ENCODE assay signal across 16 cellular contexts in the genomic region with DNA sequence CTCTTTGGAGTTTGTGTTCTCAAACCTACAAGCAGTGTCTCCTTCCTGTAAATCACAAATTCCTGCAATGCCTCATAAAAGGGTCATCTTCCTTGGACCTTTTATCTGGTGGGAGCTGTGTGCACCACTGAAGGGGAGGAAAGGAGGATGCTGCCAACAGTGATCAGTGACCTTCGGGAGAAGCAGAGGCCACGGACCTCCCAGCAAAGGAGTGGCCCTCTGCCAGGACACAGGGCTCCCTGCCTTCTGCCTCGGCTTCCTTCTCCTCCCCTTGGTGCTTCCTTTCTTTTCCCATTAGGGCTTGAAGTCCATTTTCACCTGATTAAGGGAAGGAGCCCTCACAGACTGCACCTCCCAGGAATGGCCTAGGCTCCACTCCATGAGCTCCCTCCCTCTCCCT.
A peak's percentile ranks its signal among the peaks of the same experiment; 100 is the strongest.
DNase-seq lines count a peak whose midpoint lies in the region; ATAC-seq, FAIRE-seq and TF ChIP-seq lines count a peak whose summit lies in the region.
"Had no signal": no experiment of that assay in that cellular context is flagged by ENCODE, and none has a peak within 500 bp of the region (broad histone marks: within the 10 kb centered on the region; RNA-seq: fewer than 3 reads in every experiment).

No MANE protein-coding gene starts in this region.

- H2AFZ ChIP-seq in endothelial cell of umbilical vein (ENCODE audit: low read depth, low read length), result peak overlapping the region; percentile 31

- no peak for ATAC-seq in GM21786 (IDR thresholded peaks at IDR 0.05; ENCODE audit: unreplicated experiment)
- ATAC-seq in GM19455 (IDR thresholded peaks at IDR 0.05; ENCODE audit: unreplicated experiment), result no peak
- ATAC-seq: activated CD4-positive, alpha-beta T cell treated with anti-CD3 and anti-CD28 coated beads for 36 hours; activated naive CD8-positive, alpha-beta T cell treated with anti-CD3 and anti-CD28 coated beads, Interleukin-2, amount 50 U/mL, for 24 hours; lower lobe of right lung had no signal

- DNase-seq in LoVo (ENCODE audit: low spot score) (peak; percentile 34), endothelial cell of umbilical vein (ENCODE audit: low read depth, low spot score) (no peak), stomach (no peak), NCI-H69 (lab: John Stamatoyannopoulos, UW) (no peak)
- DNase-seq: activated CD4-positive, alpha-beta T cell treated with anti-CD3 and anti-CD28 coated beads for 36 hours; activated gamma-delta T cell; activated naive CD8-positive, alpha-beta T cell treated with anti-CD3 and anti-CD28 coated beads, Interleukin-2, amount 50 U/mL, for 24 hours; C1 segment of cervical spinal cord; lower lobe of right lung; NCI-H1436 treated with DMSO at 0.1 percent for 48 hours; NCI-H446; NCI-H82; tibial artery had no signal

- H3K9me3 ChIP-seq in endothelial cell of umbilical vein (replicated peaks; ENCODE audit: control insufficient read depth, insufficient read depth, low read length), result no peaks in the 10 kb centered on the region
- H3K9me3 ChIP-seq in mucosa of rectum (ENCODE audit: control insufficient read depth in 2 of 2, low read length in 2 of 2), result peaks cover 0 to 4% of the 10 kb centered on the region in 2 donors
- H3K9me3 ChIP-seq in stomach, result peaks cover 0 to 10% (median 8%) of the 10 kb centered on the region in 4 donors

- 9 to 52% (median 33%) methylated on average over 3 of the region's 3 CpGs for WGBS in stomach, 5 donors

- no peak for FAIRE-seq in endothelial cell of umbilical vein (lab: Jason Lieb, UNC)

- dilution Hi-C loops in endothelial cell of umbilical vein (cut with MboI; ENCODE audit: extremely low pct_ligation_motif_present, low sequenced_read_pairs), result no loop called here

- H3K4me2 ChIP-seq in endothelial cell of umbilical vein (ENCODE audit: insufficient read depth, low read length), result no peak overlapping the region

- no peak for TF ChIP-seq POLR2A in endothelial cell of umbilical vein (IDR thresholded peaks at IDR 0.05; ENCODE audit: low read depth, low read length)
- TF ChIP-seq POLR2A in stomach (IDR thresholded peaks at IDR 0.05), result no peak

- H3K4me3 ChIP-seq in endothelial cell of umbilical vein (replicated peaks in 1 of 3; ENCODE audit: insufficient read depth in 1 of 3, low read depth in 1 of 3, low read length in 3 of 3) (no peak overlapping the region), mucosa of rectum (ENCODE audit: low read length in 2 of 2) (peak overlapping the region in 1 of 2 donors; percentile 22), stomach (no peak overlapping the region)
- H3K4me3 ChIP-seq: lower lobe of right lung, tibial artery had no signal

- no peaks in the 10 kb centered on the region for H4K20me1 ChIP-seq in endothelial cell of umbilical vein (replicated peaks; ENCODE audit: control insufficient read depth, extremely low read depth, insufficient read depth, low read length)

- intact Hi-C loops in endothelial cell of umbilical vein (cut with micrococcal nuclease), result no loop called here
- intact Hi-C loops in stomach (cut with DNase I; ENCODE audit: low total_unique reads), result no loop called here

- H3K36me3 ChIP-seq in endothelial cell of umbilical vein (ENCODE audit: control insufficient read depth in 2 of 2, extremely low read depth in 1 of 2, insufficient read depth in 2 of 2, low read length in 2 of 2) (no peaks in the 10 kb centered on the region), mucosa of rectum (ENCODE audit: control insufficient read depth in 2 of 2, insufficient read depth in 2 of 2, low read length in 2 of 2) (no peaks in the 10 kb centered on the region), stomach (no peaks in the 10 kb centered on the region)
- H3K36me3 ChIP-seq: lower lobe of right lung, tibial artery had no signal

- no peaks in the 10 kb centered on the region for H3K27me3 ChIP-seq in endothelial cell of umbilical vein (ENCODE audit: control insufficient read depth in 2 of 2, insufficient read depth in 2 of 2, low read length in 2 of 2)
- H3K27me3 ChIP-seq in mucosa of rectum (ENCODE audit: control insufficient read depth in 2 of 2, insufficient read depth in 2 of 2, low read length in 2 of 2), result no peaks in the 10 kb centered on the region
- no peaks in the 10 kb centered on the region for H3K27me3 ChIP-seq in stomach
- H3K27me3 ChIP-seq: tibial artery had no signal

- CTCF ChIA-PET in endothelial cell of umbilical vein (lab: Charles Lee), result interaction anchor here (0.8 to 1.3 kb wide), 3 partner anchors 18 to 89 kb away, joined by 3 to 4 read pairs (median 3); no protein-coding TSS in a partner anchor

- BruUV-seq in endothelial cell of umbilical vein (replicated peaks; lab: Mats Ljungman, UMichigan), result no TSS peak

- POLR2A ChIA-PET in endothelial cell of umbilical vein (lab: Charles Lee), result no interaction called here

- H3K27ac ChIP-seq in endothelial cell of umbilical vein (ENCODE audit: insufficient read depth, low read depth, low read length), result no peak overlapping the region
- peak overlapping the region; percentile 59 to 92 for H3K27ac ChIP-seq in mucosa of rectum (ENCODE audit: low read depth in 2 of 2, low read length in 2 of 2)
- H3K27ac ChIP-seq in stomach, result peak overlapping the region; percentile 32 to 90 (median 78)
- H3K27ac ChIP-seq: lower lobe of right lung, tibial artery had no signal

- no peaks in the 10 kb centered on the region for H3K9me1 ChIP-seq in endothelial cell of umbilical vein (replicated peaks; ENCODE audit: control insufficient read depth, extremely low read depth, insufficient read depth, low read length)

- H3K4me1 ChIP-seq in endothelial cell of umbilical vein (ENCODE audit: control insufficient read depth, extremely low read depth, insufficient read depth, low read length), result peaks cover 2% of the 10 kb centered on the region
- H3K4me1 ChIP-seq in mucosa of rectum (ENCODE audit: control insufficient read depth in 2 of 2, insufficient read depth in 2 of 2, low read length in 2 of 2), result peaks cover 24 to 44% of the 10 kb centered on the region in 2 donors
- H3K4me1 ChIP-seq in stomach, result peaks cover 17 to 39% (median 31%) of the 10 kb centered on the region in 4 donors

- H3K9ac ChIP-seq in endothelial cell of umbilical vein (replicated peaks; ENCODE audit: extremely low read depth, insufficient read depth, low read length), result no peak overlapping the region
- peak overlapping the region in 1 of 2 donors; percentile 41 for H3K9ac ChIP-seq in mucosa of rectum (ENCODE audit: low read depth in 1 of 2, low read length in 2 of 2)

- TF ChIP-seq CTCF in endothelial cell of umbilical vein (IDR thresholded peaks at IDR 0.05; ENCODE audit: extremely low read depth in 1 of 2, insufficient read depth in 1 of 2, low read depth in 1 of 2, low read length in 2 of 2), result no peak
- no peak for TF ChIP-seq CTCF in stomach (IDR thresholded peaks at IDR 0.05)

- no peaks in the 10 kb centered on the region for H3K79me2 ChIP-seq in endothelial cell of umbilical vein (ENCODE audit: control insufficient read depth, insufficient read depth, low read length)

- TF ChIP-seq EP300 in stomach (IDR thresholded peaks at IDR 0.05), result no peak

TF ChIP-seq in endothelial cell of umbilical vein, 7 proteins besides CTCF, POLR2A, EP300 and RAD21:
- TF ChIP-seq GATA2 (IDR thresholded peaks at IDR 0.05; ENCODE audit: insufficient read depth, insufficient read length, low read depth, low read length) (no peak), FOS (IDR thresholded peaks at IDR 0.05; ENCODE audit: borderline replicate concordance, insufficient read depth, low read length) (no peak), MYC (IDR thresholded peaks at IDR 0.05; ENCODE audit: low read depth, low read length) (no peak), JUN (IDR thresholded peaks at IDR 0.05; ENCODE audit: borderline replicate concordance, insufficient read depth, insufficient read length, low read depth) (no peak), POLR2AphosphoS5 (IDR thresholded peaks at IDR 0.05; ENCODE audit: insufficient read depth, low read depth, low read length) (no peak), EZH2 (IDR thresholded peaks at IDR 0.05; ENCODE audit: borderline replicate concordance, low read depth, low read length, severe bottlenecking) (no peak)
- TF ChIP-seq, protein P1, sequence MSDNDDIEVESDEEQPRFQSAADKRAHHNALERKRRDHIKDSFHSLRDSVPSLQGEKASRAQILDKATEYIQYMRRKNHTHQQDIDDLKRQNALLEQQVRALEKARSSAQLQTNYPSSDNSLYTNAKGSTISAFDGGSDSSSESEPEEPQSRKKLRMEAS (IDR thresholded peaks at IDR 0.05; ENCODE audit: insufficient read depth, insufficient read length), result no peak
